In the genomic region with DNA sequence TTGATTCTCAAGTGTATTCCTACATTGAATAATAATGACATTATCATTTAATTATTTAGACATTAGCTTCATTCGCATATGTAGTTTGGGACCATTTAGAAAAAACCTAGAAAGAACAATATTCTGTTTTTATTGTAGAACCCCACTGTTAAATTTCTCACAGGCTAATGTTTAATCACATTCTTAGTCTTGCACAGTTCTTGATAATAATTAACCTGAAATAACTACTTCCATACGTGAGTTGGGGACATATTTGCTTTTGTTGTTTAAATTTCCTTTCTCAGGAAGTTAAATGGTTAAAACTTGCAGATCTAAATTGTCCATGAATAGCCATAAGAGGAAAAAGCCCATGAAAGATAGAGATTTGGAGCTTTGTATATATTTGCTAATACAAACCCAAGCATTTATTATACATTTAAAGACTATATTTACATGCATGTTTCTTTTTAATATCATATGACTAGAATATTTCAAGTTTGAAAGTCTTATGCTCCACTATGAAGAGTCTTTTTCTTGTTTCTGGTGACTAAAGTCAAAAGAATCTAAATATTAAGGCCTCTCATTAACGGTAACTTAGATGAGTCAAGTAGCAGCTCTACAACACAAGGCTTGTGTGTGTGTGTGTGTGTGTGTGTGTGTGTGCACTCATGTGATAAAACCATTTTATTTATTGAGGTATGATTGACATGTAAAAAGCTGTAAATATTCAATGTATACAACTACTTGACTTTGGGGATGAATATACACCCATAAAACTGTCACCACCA, we compare ENCODE assay signal across 29 cellular contexts.
"Had no signal": no experiment of that assay in that cellular context is flagged by ENCODE, and none has a peak within 500 bp of the region (broad histone marks: within the 10 kb centered on the region; RNA-seq: fewer than 3 reads in every experiment).

No MANE protein-coding gene starts in this region.

- ATAC-seq: activated CD8-positive, alpha-beta T cell treated with anti-CD3 and anti-CD28 coated beads for 36 hours; activated T-cell treated with anti-CD3 and anti-CD28 coated beads, Interleukin-2, amount 50 U/mL, for 4 hours; activated T-helper 17 cell treated with anti-CD3 and anti-CD28 coated beads, Interleukin-2, amount 50 U/mL, for 72 hours; esophagus mucosa; heart right ventricle; left cardiac atrium; pancreas; stimulated activated naive CD8-positive, alpha-beta T cell treated with anti-CD3 and anti-CD28 coated beads, Interleukin-15, Interleukin-2, amounts not matched to agents 100 U/mL and 50 U/mL, for 24 hours; T-helper 17 cell; WTC11 had no signal

- DNase-seq: activated CD4-positive, alpha-beta T cell treated with anti-CD3 and anti-CD28 coated beads for 1 hour; activated CD4-positive, alpha-beta T cell treated with anti-CD3 and anti-CD28 coated beads, Interleukin-2, amount 50 U/mL, for 1 hour; activated CD8-positive, alpha-beta T cell treated with anti-CD3 and anti-CD28 coated beads for 36 hours; activated gamma-delta T cell treated with Interleukin-2 at 50 U/mL for 16 hours; activated naive CD4-positive, alpha-beta T cell treated with anti-CD3 and anti-CD28 coated beads, Interleukin-2, amount 50 U/mL, for 16 hours; activated T-cell treated with anti-CD3 and anti-CD28 coated beads, Interleukin-2, amount 50 U/mL, for 4 hours; amniotic stem cell; brain microvascular endothelial cell; caudate nucleus; foreskin fibroblast; heart right ventricle; left cardiac atrium; mammary epithelial cell; naive B cell; pancreas; stimulated activated CD4-positive, alpha-beta T cell treated with anti-CD3 and anti-CD28 coated beads, Interleukin-12 subunit alpha, Interleukin-12 subunit beta, amount 100 ng/mL, for 4 hours; stimulated activated CD4-positive, alpha-beta T cell treated with anti-CD3 and anti-CD28 coated beads, Interleukin-4, amount 100 ng/mL, for 1 hour; stimulated activated naive CD8-positive, alpha-beta T cell treated with anti-CD3 and anti-CD28 coated beads, Interleukin-15, Interleukin-2, amounts not matched to agents 100 U/mL and 50 U/mL, for 24 hours; T-helper 17 cell; T1000; uterus had no signal

- H3K4me1 ChIP-seq: heart right ventricle, pancreas, uterus had no signal

- H3K36me3 ChIP-seq: brain microvascular endothelial cell, heart right ventricle, pancreas, thoracic aorta, uterus had no signal

- H3K27me3 Mint-ChIP-seq: activated CD8-positive, alpha-beta T cell treated with anti-CD3 and anti-CD28 coated beads for 36 hours; activated T-helper 17 cell treated with anti-CD3 and anti-CD28 coated beads, Interleukin-2, amount 50 U/mL, for 72 hours; naive B cell; T-helper 17 cell; type B pancreatic cell had no signal

- H3K4me3 Mint-ChIP-seq: activated CD8-positive, alpha-beta T cell treated with anti-CD3 and anti-CD28 coated beads for 36 hours; activated T-cell treated with anti-CD3 and anti-CD28 coated beads, Interleukin-2, amount 50 U/mL, for 4 hours; activated T-helper 17 cell treated with anti-CD3 and anti-CD28 coated beads, Interleukin-2, amount 50 U/mL, for 72 hours; mesothelial cell of epicardium; naive B cell; T-helper 17 cell; type B pancreatic cell; WTC11 had no signal

- H3K36me3 Mint-ChIP-seq: naive B cell, WTC11 had no signal

- H3K27me3 ChIP-seq: brain microvascular endothelial cell, heart right ventricle, pancreas, uterus had no signal

- H3K9me3 Mint-ChIP-seq: activated CD8-positive, alpha-beta T cell treated with anti-CD3 and anti-CD28 coated beads for 36 hours had no signal

- H3K4me3 ChIP-seq: heart right ventricle, pancreas, thoracic aorta, uterus had no signal

- H3K9me3 ChIP-seq: pancreas, thoracic aorta had no signal

- H3K4me1 Mint-ChIP-seq: activated T-helper 17 cell treated with anti-CD3 and anti-CD28 coated beads, Interleukin-2, amount 50 U/mL, for 72 hours; mesothelial cell of epicardium; naive B cell; T-helper 17 cell had no signal

- H3K27ac ChIP-seq: brain microvascular endothelial cell, heart right ventricle, pancreas, thoracic aorta, uterus had no signal

- FAIRE-seq: astrocyte, endothelial cell of umbilical vein, pancreas had no signal

- H3K27ac Mint-ChIP-seq: activated CD8-positive, alpha-beta T cell treated with anti-CD3 and anti-CD28 coated beads for 36 hours; activated T-helper 17 cell treated with anti-CD3 and anti-CD28 coated beads, Interleukin-2, amount 50 U/mL, for 72 hours; mesothelial cell of epicardium; naive B cell; T-helper 17 cell; type B pancreatic cell; WTC11 had no signal
